ENCODE assay signal across 17 cellular contexts in the genomic region with DNA sequence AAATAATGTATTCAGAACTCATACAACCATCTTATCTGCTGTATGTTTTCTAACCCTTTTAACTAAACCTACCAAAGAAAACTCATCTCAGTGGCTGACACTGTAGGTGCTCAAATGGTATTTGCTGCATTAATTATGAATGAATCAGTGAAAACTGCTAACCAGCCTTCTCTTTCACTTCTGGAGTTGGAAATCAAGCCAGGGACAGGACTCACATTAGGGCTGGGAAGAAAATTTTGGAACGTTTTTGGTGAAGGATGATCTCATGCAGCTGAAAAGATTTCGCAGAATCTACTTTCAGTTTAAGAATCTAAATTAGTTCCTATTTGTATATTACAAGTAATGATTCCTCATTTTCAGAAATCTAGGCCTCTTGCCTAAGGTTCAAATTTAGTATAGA. TPM values are rescaled to one million over a fixed set of nuclear protein-coding genes. Genes with fewer than 3 reads are reported as not detected.
DNase-seq lines count a peak whose midpoint lies in the region; ATAC-seq, FAIRE-seq and TF ChIP-seq lines count a peak whose summit lies in the region.
"Had no signal": no experiment of that assay in that cellular context is flagged by ENCODE, and none has a peak within 500 bp of the region (broad histone marks: within the 10 kb centered on the region; RNA-seq: fewer than 3 reads in every experiment).

No MANE protein-coding gene starts in this region.

- ATAC-seq in heart left ventricle (no peak), thoracic aorta (ENCODE audit: insufficient number of reproducible peaks, low FRiP score, low read depth) (no peak), HG03097 (IDR thresholded peaks at IDR 0.05; ENCODE audit: low FRiP score, unreplicated experiment) (no peak)
- ATAC-seq: activated naive CD4-positive, alpha-beta T cell treated with anti-CD3 and anti-CD28 coated beads, Interleukin-2, amount 50 U/mL, for 72 hours; HCT116; sciatic nerve; T-helper 17 cell had no signal

- no peak overlapping the region for H3K9ac ChIP-seq in SK-N-MC (ENCODE audit: insufficient read length)

- H3K4me1 ChIP-seq in left ventricle myocardium inferior, result peaks cover 81% of the 10 kb centered on the region
- H3K4me1 ChIP-seq in heart left ventricle, result peaks cover 0 to 82% (median 39%) of the 10 kb centered on the region in 12 donors
- peaks cover 4 to 13% of the 10 kb centered on the region in 2 donors for H3K4me1 ChIP-seq in thoracic aorta (ENCODE audit: control insufficient read depth in 1 of 2, low read depth in 2 of 2)
- H3K4me1 ChIP-seq in small intestine (ENCODE audit: control insufficient read depth in 2 of 2, insufficient read depth in 1 of 2, low read depth in 1 of 2, low read length in 1 of 2), result peaks cover 0 to 8% of the 10 kb centered on the region in 2 donors

- peak overlapping the region in 2 of 5 donors; percentile 7 to 15 for H3K4me3 Mint-ChIP-seq in immature natural killer cell
- H3K4me3 Mint-ChIP-seq: T-helper 17 cell had no signal

- H3K4me1 Mint-ChIP-seq in immature natural killer cell, result peaks cover 86 to 97% of the 10 kb centered on the region in 2 donors

- no peaks in the 10 kb centered on the region for H3K27me3 Mint-ChIP-seq in immature natural killer cell (ENCODE audit: low read depth in 3 of 3)
- H3K27me3 Mint-ChIP-seq: T-helper 17 cell had no signal

- peak overlapping the region in 4 of 6 donors; percentile 19 to 60 (median 48) for H3K27ac Mint-ChIP-seq in immature natural killer cell
- H3K27ac Mint-ChIP-seq: activated naive CD4-positive, alpha-beta T cell treated with anti-CD3 and anti-CD28 coated beads, Interleukin-2, amount 50 U/mL, for 72 hours had no signal

- H3K36me3 Mint-ChIP-seq in immature natural killer cell, result peaks cover 3 to 14% (median 4%) of the 10 kb centered on the region in 3 donors

- H3K4me3 ChIP-seq in left ventricle myocardium inferior (peak overlapping the region; percentile 6), heart left ventricle (peak overlapping the region in 1 of 12 donors; percentile 8), SK-N-MC (0 out of 2 replicates have a peak overlapping the region, but pooled peaks have one; percentile 12), thoracic aorta (peak overlapping the region; percentile 32), small intestine (ENCODE audit: low read depth in 1 of 2, low read length in 2 of 2) (no peak overlapping the region)

- H3K27ac ChIP-seq in left ventricle myocardium inferior (replicated peaks) (peak overlapping the region; percentile 13), heart left ventricle (peak overlapping the region in 1 of 12 donors; percentile 59), SK-N-MC (peak overlapping the region; percentile 94), thoracic aorta (no peak overlapping the region), small intestine (ENCODE audit: low read depth in 1 of 2, low read length in 1 of 2) (peak overlapping the region in 1 of 2 donors; percentile 24)

- TF ChIP-seq CTCF in left ventricle myocardium inferior (IDR thresholded peaks at IDR 0.05; ENCODE audit: borderline replicate concordance) (no peak), heart left ventricle (IDR thresholded peaks at IDR 0.05) (no peak), thoracic aorta (IDR thresholded peaks at IDR 0.05) (no peak)

- H3K9me3 ChIP-seq in left ventricle myocardium inferior (replicated peaks) (no peaks in the 10 kb centered on the region), heart left ventricle (no peaks in the 10 kb centered on the region), SK-N-MC (ENCODE audit: low read depth, low read length) (0 out of 2 replicates have a peak, but pooled peaks cover 4% of the 10 kb centered on the region), thoracic aorta (no peaks in the 10 kb centered on the region), small intestine (ENCODE audit: control insufficient read depth, low read depth) (no peaks in the 10 kb centered on the region)

- WGBS in heart left ventricle, 4 donors, result 37 to 53% (median 45%) methylated on average over 2 of the region's 2 CpGs
- 36 to 69% (median 66%) methylated on average over 2 of the region's 2 CpGs for WGBS in small intestine, 3 donors

- DNase-seq in left ventricle myocardium inferior (no peak), heart left ventricle (no peak), SK-N-MC (ENCODE audit: low read depth, low spot score) (no peak), immature natural killer cell (no peak), thoracic aorta (ENCODE audit: low spot score) (no peak), small intestine (no peak), hepatic stellate cell (ENCODE audit: low spot score) (no peak)
- DNase-seq: activated CD4-positive, alpha-beta T cell treated with anti-CD3 and anti-CD28 coated beads for 48 hours; activated T-cell treated with anti-CD3 and anti-CD28 coated beads for 4 hours; Right ventricle myocardium superior; stimulated activated CD4-positive, alpha-beta T cell treated with anti-CD3 and anti-CD28 coated beads, Interleukin-2, amount 100 ng/mL, for 48 hours; T-helper 17 cell had no signal

- no peaks in the 10 kb centered on the region for H3K9me3 Mint-ChIP-seq in immature natural killer cell
- H3K9me3 Mint-ChIP-seq: activated naive CD4-positive, alpha-beta T cell treated with anti-CD3 and anti-CD28 coated beads, Interleukin-2, amount 50 U/mL, for 72 hours had no signal

- no peaks in the 10 kb centered on the region for H3K27me3 ChIP-seq in left ventricle myocardium inferior (ENCODE audit: low read depth)
- H3K27me3 ChIP-seq in heart left ventricle, result no peaks in the 10 kb centered on the region
- H3K27me3 ChIP-seq in thoracic aorta (replicated peaks; ENCODE audit: insufficient read depth), result no peaks in the 10 kb centered on the region
- no peaks in the 10 kb centered on the region for H3K27me3 ChIP-seq in small intestine (ENCODE audit: control insufficient read depth in 2 of 2, insufficient read depth in 2 of 2, low read length in 2 of 2)

- intact Hi-C loops in left ventricle myocardium inferior (cut with micrococcal nuclease) (no loop called here), heart left ventricle (cut with DNase I) (no loop called here)

- H3K36me3 ChIP-seq in left ventricle myocardium inferior (no peaks in the 10 kb centered on the region), heart left ventricle (peaks cover 0 to 12% (median 0%) of the 10 kb centered on the region in 9 donors), SK-N-MC (ENCODE audit: insufficient read depth, low read length) (peaks cover 36% of the 10 kb centered on the region), thoracic aorta (no peaks in the 10 kb centered on the region), small intestine (ENCODE audit: control insufficient read depth in 2 of 2, insufficient read depth in 2 of 2, low read length in 2 of 2) (peaks cover 0 to 1% of the 10 kb centered on the region in 2 donors)

- TF ChIP-seq POLR2A in heart left ventricle (IDR thresholded peaks at IDR 0.05), result no peak

- no peak for FAIRE-seq in small intestine (lab: Jason Lieb, UNC)
- FAIRE-seq: bronchial epithelial cell had no signal

RNA-seq across cellular contexts. Expression of a gene that starts 12.9 kb away (rescaled TPM):
- total RNA-seq in left ventricle myocardium inferior (67.9 TPM), heart left ventricle (100 to 1,000 TPM in 2 of 9 donors, 10 to 100 TPM in 7; 58.7 to 130 (median 90.4) TPM), thoracic aorta (10 to 100 TPM; 87.2 to 95.0 TPM)
- polyA plus RNA-seq in heart left ventricle (100 to 1,000 TPM in 1 of 2 donors, 10 to 100 TPM in 1; 22.1 to 115 TPM), immature natural killer cell (100 to 1,000 TPM; 153 to 200 (median 197) TPM), small intestine (10 to 100 TPM; 56.7 to 65.1 (median 59.7) TPM)

Comparison
In these comparisons a context has a peak if more than half of its experiments do, and no peak if none do; other contexts are left out.
1. H3K27ac ChIP-seq: peak in left ventricle myocardium inferior (single experiment) and SK-N-MC (single experiment); none in thoracic aorta (0 of 2).
2. H3K4me3 ChIP-seq: peak in left ventricle myocardium inferior (single experiment), SK-N-MC (single experiment) and thoracic aorta (single experiment); none in small intestine (0 of 2).